23 cellular contexts compared by ENCODE assay signal in the genomic region with DNA sequence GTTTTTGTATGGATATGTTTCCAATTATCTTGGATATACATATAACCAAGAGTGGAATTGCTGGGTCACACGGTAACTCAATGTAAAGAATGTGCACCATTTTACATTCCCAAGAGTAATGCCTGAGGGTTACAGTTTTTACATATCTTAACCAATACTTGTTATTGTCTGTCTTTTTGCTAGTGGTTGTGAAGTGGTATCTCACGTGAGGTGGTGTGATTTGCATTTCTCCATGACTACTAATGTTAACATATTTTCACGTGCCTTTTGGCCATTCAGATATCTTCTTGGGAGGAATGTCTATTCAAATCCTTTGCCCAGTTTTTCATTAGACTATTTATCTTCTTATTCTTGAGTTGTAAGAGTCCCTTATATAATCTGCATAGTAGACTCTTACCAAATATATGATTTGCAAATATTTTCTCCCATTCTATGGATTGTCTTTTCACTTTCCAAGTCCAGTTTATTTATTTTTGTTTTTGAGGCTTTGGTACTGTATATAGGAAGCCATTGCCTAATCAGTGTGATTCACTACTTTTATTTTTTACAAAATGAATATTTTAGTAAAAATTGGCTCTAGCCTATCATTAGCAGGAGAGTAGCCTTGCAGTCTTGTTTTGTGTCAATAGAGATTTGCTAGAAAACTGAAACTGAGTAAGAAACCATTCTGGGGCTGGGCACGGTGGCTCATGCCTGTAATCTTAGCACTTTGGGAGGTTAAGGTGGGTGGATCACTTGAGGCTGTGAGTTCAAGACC.
A peak's percentile ranks its signal among the peaks of the same experiment; 100 is the strongest.
DNase-seq lines count a peak whose midpoint lies in the region; ATAC-seq lines count a peak whose summit lies in the region.
"Had no signal": no experiment of that assay in that cellular context is flagged by ENCODE, and none has a peak within 500 bp of the region (broad histone marks: within the 10 kb centered on the region; RNA-seq: fewer than 3 reads in every experiment).

No MANE protein-coding gene starts in this region.

- DNase-seq in NCI-H526 (lab: John Stamatoyannopoulos, UW) = peak; percentile 19 to 47
- DNase-seq in NCI-H526 treated with DMSO at 0.1 percent for 48 hours (lab: John Stamatoyannopoulos, UW) = no peak
- DNase-seq in NCI-H1048 (lab: John Stamatoyannopoulos, UW) = peak; percentile 45
- peak; percentile 85 for DNase-seq in fibroblast of peridontal ligament (ENCODE audit: extremely low read depth)
- DNase-seq in stimulated activated effector memory CD8-positive, alpha-beta T cell treated with anti-CD3 and anti-CD28 coated beads, Interleukin-12 subunit alpha, Interleukin-12 subunit beta, amount 100 ng/mL, for 72 hours (ENCODE audit: low spot score in 2 of 2) = no peak
- DNase-seq in HuH-7 (ENCODE audit: low spot score) = no peak
- no peak for DNase-seq in NCI-H1105 (lab: John Stamatoyannopoulos, UW)
- DNase-seq in amniotic stem cell (lab: John Stamatoyannopoulos, UW) = no peak
- DNase-seq: activated CD4-positive, alpha-beta T cell treated with anti-CD3 and anti-CD28 coated beads for 48 hours; activated CD8-positive, alpha-beta memory T cell treated with anti-CD3 and anti-CD28 coated beads, Interleukin-2, amount 10 ng/mL, durations not matched to agents 7 days and 5 days; activated naive CD4-positive, alpha-beta T cell treated with anti-CD3 and anti-CD28 coated beads, Interleukin-2, amount 50 U/mL, for 16 hours; effector memory CD4-positive, alpha-beta T cell; head of caudate nucleus; left cardiac atrium; mesenchymal stem cell; naive thymus-derived CD4-positive, alpha-beta T cell; NCI-H2029; NCI-H2227 treated with DMSO at 0.1 percent for 48 hours; NCI-H82; PC-9; SJCRH30; stomach had no signal

- H3K9me3 Mint-ChIP-seq in stimulated activated effector memory CD8-positive, alpha-beta T cell treated with anti-CD3 and anti-CD28 coated beads, Interleukin-12 subunit alpha, Interleukin-12 subunit beta, amount 100 ng/mL, for 72 hours = peaks cover 2% of the 10 kb centered on the region
- H3K9me3 Mint-ChIP-seq: type B pancreatic cell had no signal

- H3K27ac Mint-ChIP-seq in stimulated activated effector memory CD8-positive, alpha-beta T cell treated with anti-CD3 and anti-CD28 coated beads, Interleukin-12 subunit alpha, Interleukin-12 subunit beta, amount 100 ng/mL, for 72 hours = peak overlapping the region; percentile 13
- H3K27ac Mint-ChIP-seq: activated CD8-positive, alpha-beta memory T cell treated with anti-CD3 and anti-CD28 coated beads, Interleukin-2, amount 10 ng/mL, durations not matched to agents 7 days and 5 days; naive thymus-derived CD4-positive, alpha-beta T cell; type B pancreatic cell had no signal

- H3K36me3 Mint-ChIP-seq in stimulated activated effector memory CD8-positive, alpha-beta T cell treated with anti-CD3 and anti-CD28 coated beads, Interleukin-12 subunit alpha, Interleukin-12 subunit beta, amount 100 ng/mL, for 72 hours = peaks cover 9% of the 10 kb centered on the region

- no peak for ATAC-seq in stimulated activated effector memory CD8-positive, alpha-beta T cell treated with anti-CD3 and anti-CD28 coated beads, Interleukin-12 subunit alpha, Interleukin-12 subunit beta, amount 100 ng/mL, for 72 hours
- ATAC-seq: activated CD8-positive, alpha-beta memory T cell treated with anti-CD3 and anti-CD28 coated beads, Interleukin-2, amount 10 ng/mL, durations not matched to agents 7 days and 5 days; left cardiac atrium; naive thymus-derived CD4-positive, alpha-beta T cell had no signal

- H3K4me1 Mint-ChIP-seq in stimulated activated effector memory CD8-positive, alpha-beta T cell treated with anti-CD3 and anti-CD28 coated beads, Interleukin-12 subunit alpha, Interleukin-12 subunit beta, amount 100 ng/mL, for 72 hours = no peaks in the 10 kb centered on the region
- H3K4me1 Mint-ChIP-seq: activated CD8-positive, alpha-beta memory T cell treated with anti-CD3 and anti-CD28 coated beads, Interleukin-2, amount 10 ng/mL, durations not matched to agents 7 days and 5 days; naive thymus-derived CD4-positive, alpha-beta T cell had no signal

- no peak overlapping the region for H3K4me3 Mint-ChIP-seq in stimulated activated effector memory CD8-positive, alpha-beta T cell treated with anti-CD3 and anti-CD28 coated beads, Interleukin-12 subunit alpha, Interleukin-12 subunit beta, amount 100 ng/mL, for 72 hours
- H3K4me3 Mint-ChIP-seq: activated CD8-positive, alpha-beta memory T cell treated with anti-CD3 and anti-CD28 coated beads, Interleukin-2, amount 10 ng/mL, durations not matched to agents 7 days and 5 days; naive thymus-derived CD4-positive, alpha-beta T cell; type B pancreatic cell had no signal

Comparison
In these comparisons a context has a peak if more than half of its experiments do, and no peak if none do; other contexts are left out.
1. DNase-seq: peak in NCI-H526 (2 of 2), NCI-H1048 (single experiment) and fibroblast of peridontal ligament (single experiment); none in NCI-H526 treated with DMSO at 0.1 percent for 48 hours (single experiment), stimulated activated effector memory CD8-positive, alpha-beta T cell treated with anti-CD3 and anti-CD28 coated beads, Interleukin-12 subunit alpha, Interleukin-12 subunit beta, amount 100 ng/mL, for 72 hours (0 of 2), HuH-7 (single experiment), NCI-H1105 (single experiment) and amniotic stem cell (single experiment).